Comparison of ENCODE assay signal across 15 cellular contexts in genomic region chr1:209803568-209803967, GRCh38. TPM values are rescaled to one million over a fixed set of nuclear protein-coding genes. Genes with fewer than 3 reads are reported as not detected.
"Had no signal": no experiment of that assay in that cellular context is flagged by ENCODE, and none has a peak within 500 bp of the region (broad histone marks: within the 10 kb centered on the region; RNA-seq: fewer than 3 reads in every experiment).

No MANE protein-coding gene starts in this region.

- ATAC-seq: gastroesophageal sphincter; left lobe of liver; naive thymus-derived CD4-positive, alpha-beta T cell; stimulated activated naive CD8-positive, alpha-beta T cell treated with anti-CD3 and anti-CD28 coated beads, Interleukin-15, Interleukin-2, amounts not matched to agents 100 U/mL and 50 U/mL, for 24 hours had no signal

- H3K36me3 ChIP-seq: cardiac muscle cell, gastroesophageal sphincter, right atrium auricular region, upper lobe of left lung had no signal

- H3K4me3 ChIP-seq: cardiac muscle cell, dorsolateral prefrontal cortex, gastroesophageal sphincter, right atrium auricular region, SK-N-MC had no signal

- H3K27me3 ChIP-seq: gastroesophageal sphincter, right atrium auricular region, upper lobe of left lung had no signal

- DNase-seq: activated CD4-positive, alpha-beta T cell treated with anti-CD3 and anti-CD28 coated beads for 1 hour; activated CD4-positive, alpha-beta T cell treated with anti-CD3 and anti-CD28 coated beads, Interleukin-2, amount 50 U/mL, for 4 hours; activated naive CD4-positive, alpha-beta T cell treated with anti-CD3 and anti-CD28 coated beads for 36 hours; activated T-cell treated with anti-CD3 and anti-CD28 coated beads, Interleukin-2, amount 50 U/mL, for 1 hour; dorsolateral prefrontal cortex; naive thymus-derived CD4-positive, alpha-beta T cell; stimulated activated naive CD8-positive, alpha-beta T cell treated with anti-CD3 and anti-CD28 coated beads, Interleukin-15, Interleukin-2, amounts not matched to agents 100 U/mL and 50 U/mL, for 24 hours; upper lobe of left lung had no signal

- H3K27ac ChIP-seq: cardiac muscle cell, gastroesophageal sphincter, SK-N-MC, upper lobe of left lung had no signal

- H3K9me3 ChIP-seq: gastroesophageal sphincter, right atrium auricular region, upper lobe of left lung had no signal

- FAIRE-seq: astrocyte had no signal

RNA-seq across cellular contexts. Expression of gene TRAF3IP3, which starts 47.7 kb away (rescaled TPM):
- total RNA-seq: astrocyte, lung microvascular endothelial cell had no signal
